1 cellular context compared by ENCODE assay signal in the genomic region with DNA sequence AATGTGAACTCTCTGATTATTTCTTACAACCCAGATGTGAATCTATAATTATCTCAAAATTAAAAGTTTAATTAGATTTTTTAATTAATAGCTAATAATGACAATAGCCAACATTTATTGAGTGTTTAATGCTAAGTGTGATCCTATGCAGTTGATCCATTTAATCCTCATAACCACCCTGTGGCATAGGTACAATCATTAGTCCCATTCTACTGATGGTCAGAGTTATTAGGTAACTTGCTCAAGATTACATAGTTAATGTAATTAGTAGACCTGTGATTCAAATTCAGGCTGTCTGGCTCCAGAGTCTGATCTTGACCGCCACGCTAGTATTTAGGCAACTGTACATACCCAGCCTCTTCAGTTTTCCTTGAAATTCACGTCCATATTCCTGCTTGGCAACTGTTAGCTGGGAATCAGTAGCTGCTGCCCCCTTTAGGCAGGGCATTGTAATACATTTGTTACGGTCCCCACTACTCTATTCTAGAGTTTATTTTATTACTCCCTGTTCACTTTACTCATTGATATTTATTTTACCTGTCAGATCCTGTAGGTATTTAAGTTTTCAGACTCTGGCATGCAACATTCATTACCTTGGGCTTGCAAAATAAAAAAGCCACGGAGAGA.
TF ChIP-seq lines count a peak whose summit lies in the region.

No MANE protein-coding gene starts in this region.

TF ChIP-seq in SK-N-SH, 30 proteins besides CTCF, POLR2A, EP300 and RAD21 (continued from another document):
- TF ChIP-seq, protein P1, sequence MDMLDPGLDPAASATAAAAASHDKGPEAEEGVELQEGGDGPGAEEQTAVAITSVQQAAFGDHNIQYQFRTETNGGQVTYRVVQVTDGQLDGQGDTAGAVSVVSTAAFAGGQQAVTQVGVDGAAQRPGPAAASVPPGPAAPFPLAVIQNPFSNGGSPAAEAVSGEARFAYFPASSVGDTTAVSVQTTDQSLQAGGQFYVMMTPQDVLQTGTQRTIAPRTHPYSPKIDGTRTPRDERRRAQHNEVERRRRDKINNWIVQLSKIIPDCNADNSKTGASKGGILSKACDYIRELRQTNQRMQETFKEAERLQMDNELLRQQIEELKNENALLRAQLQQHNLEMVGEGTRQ (IDR thresholded peaks at IDR 0.05; ENCODE audit: borderline replicate concordance, low read depth, low read length), result no peak
- TF ChIP-seq YY1 (IDR thresholded peaks at IDR 0.05; ENCODE audit: low read depth) (no peak), NRF1 (IDR thresholded peaks at IDR 0.05; ENCODE audit: low read depth, low read length) (no peak), TAF1 (IDR thresholded peaks at IDR 0.05; ENCODE audit: borderline replicate concordance, low read depth, low read length) (no peak), SMC3 (IDR thresholded peaks at IDR 0.05; ENCODE audit: low read depth, low read length) (no peak)
- TF ChIP-seq, protein P2, sequence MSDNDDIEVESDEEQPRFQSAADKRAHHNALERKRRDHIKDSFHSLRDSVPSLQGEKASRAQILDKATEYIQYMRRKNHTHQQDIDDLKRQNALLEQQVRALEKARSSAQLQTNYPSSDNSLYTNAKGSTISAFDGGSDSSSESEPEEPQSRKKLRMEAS (IDR thresholded peaks at IDR 0.05; ENCODE audit: low read depth), result no peak
